32 cellular contexts compared by ENCODE assay signal in genomic region chr15:72855791-72856190, GRCh38.
"Had no signal": no experiment of that assay in that cellular context is flagged by ENCODE, and none has a peak within 500 bp of the region (broad histone marks: within the 10 kb centered on the region; RNA-seq: fewer than 3 reads in every experiment).

No MANE protein-coding gene starts in this region.

- H3K9me3 Mint-ChIP-seq: naive thymus-derived CD4-positive, alpha-beta T cell; natural killer cell; nephron; stimulated activated memory B cell treated with anti-CD40 and anti-IgM and Interleukin-4, amounts not matched to agents 10 μg/mL and 1 μg/mL and 100 μg/mL, for 72 hours; stimulated activated naive CD8-positive, alpha-beta T cell treated with anti-CD3 and anti-CD28 coated beads, Interleukin-15, amount 100 ng/mL, for 72 hours; type B pancreatic cell had no signal

- DNase-seq: naive thymus-derived CD4-positive, alpha-beta T cell; natural killer cell; nucleus accumbens; ovary; posterior cingulate gyrus; psoas muscle; right cardiac atrium; right lobe of liver; sigmoid colon; small intestine; stimulated activated CD4-positive, alpha-beta T cell treated with anti-CD3 and anti-CD28 coated beads, Interleukin-12 subunit alpha, Interleukin-12 subunit beta, amount 100 ng/mL, for 4 hours; stimulated activated CD4-positive, alpha-beta T cell treated with anti-CD3 and anti-CD28 coated beads, Interleukin-1b, Interleukin-23, amount 100 ng/mL, for 48 hours; stimulated activated CD4-positive, alpha-beta T cell treated with anti-CD3 and anti-CD28 coated beads, Interleukin-4, amount 100 ng/mL, for 1 hour; stimulated activated CD4-positive, alpha-beta T cell treated with anti-CD3 and anti-CD28 coated beads, Interleukin-4, amount 100 ng/mL, for 4 hours; stimulated activated CD8-positive, alpha-beta memory T cell treated with anti-CD3 and anti-CD28 coated beads, Interleukin-4, amount 100 ng/mL, for 48 hours; stimulated activated naive CD4-positive, alpha-beta T cell; stimulated activated naive CD8-positive, alpha-beta T cell treated with anti-CD3 and anti-CD28 coated beads, Interleukin-15, amount 100 ng/mL, for 72 hours; stimulated activated naive CD8-positive, alpha-beta T cell treated with anti-CD3 and anti-CD28 coated beads, Interleukin-15, Interleukin-2, amounts not matched to agents 100 U/mL and 50 U/mL, for 24 hours; substantia nigra; testis; tibial artery; transverse colon; upper lobe of right lung; uterus had no signal

- H3K36me3 Mint-ChIP-seq: naive thymus-derived CD4-positive, alpha-beta T cell; natural killer cell; neural progenitor cell; stimulated activated memory B cell treated with anti-CD40 and anti-IgM and Interleukin-4, amounts not matched to agents 10 μg/mL and 1 μg/mL and 100 μg/mL, for 72 hours; type B pancreatic cell had no signal

- H3K4me1 ChIP-seq: neural progenitor cell, parathyroid adenoma, right lobe of liver, suprapubic skin, tibial artery, upper lobe of right lung, uterus had no signal

- H3K27me3 Mint-ChIP-seq: progenitor cell of endocrine pancreas had no signal

- H3K27ac Mint-ChIP-seq: naive thymus-derived CD4-positive, alpha-beta T cell; natural killer cell; nephron; neural progenitor cell; progenitor cell of endocrine pancreas; stimulated activated memory B cell treated with anti-CD40 and anti-IgM and Interleukin-4, amounts not matched to agents 10 μg/mL and 1 μg/mL and 100 μg/mL, for 72 hours; stimulated activated naive CD8-positive, alpha-beta T cell treated with anti-CD3 and anti-CD28 coated beads, Interleukin-15, amount 100 ng/mL, for 72 hours; type B pancreatic cell had no signal

- H3K4me3 Mint-ChIP-seq: naive thymus-derived CD4-positive, alpha-beta T cell; natural killer cell; nephron; neural progenitor cell; stimulated activated memory B cell treated with anti-CD40 and anti-IgM and Interleukin-4, amounts not matched to agents 10 μg/mL and 1 μg/mL and 100 μg/mL, for 72 hours; stimulated activated naive CD8-positive, alpha-beta T cell treated with anti-CD3 and anti-CD28 coated beads, Interleukin-15, amount 100 ng/mL, for 72 hours; type B pancreatic cell had no signal

- H3K4me1 Mint-ChIP-seq: naive thymus-derived CD4-positive, alpha-beta T cell; natural killer cell; stimulated activated memory B cell treated with anti-CD40 and anti-IgM and Interleukin-4, amounts not matched to agents 10 μg/mL and 1 μg/mL and 100 μg/mL, for 72 hours; stimulated activated naive CD8-positive, alpha-beta T cell treated with anti-CD3 and anti-CD28 coated beads, Interleukin-15, amount 100 ng/mL, for 72 hours had no signal

- H3K4me3 ChIP-seq: neural progenitor cell, ovary, psoas muscle, right lobe of liver, sigmoid colon, suprapubic skin, testis, tibial artery, transverse colon, upper lobe of right lung, uterus had no signal

- H3K27me3 ChIP-seq: neural progenitor cell, ovary, right lobe of liver, sigmoid colon, suprapubic skin, testis, tibial artery, transverse colon, upper lobe of right lung, uterus had no signal

- H3K9me3 ChIP-seq: neutrophil, ovary, psoas muscle, right lobe of liver, sigmoid colon, suprapubic skin, testis, tibial artery, transverse colon, upper lobe of right lung, uterus had no signal

- H3K36me3 ChIP-seq: neural progenitor cell, neutrophil, ovary, right lobe of liver, sigmoid colon, suprapubic skin, tibial artery, transverse colon, upper lobe of right lung, uterus had no signal

- H3K27ac ChIP-seq: neural progenitor cell, neutrophil, ovary, parathyroid adenoma, psoas muscle, right lobe of liver, sigmoid colon, suprapubic skin, testis, tibial artery, transverse colon, upper lobe of right lung, uterus had no signal
